Comparison of ENCODE assay signal across 9 cellular contexts in genomic region chr15:23690450-23690852, GRCh38. TPM values are rescaled to one million over a fixed set of nuclear protein-coding genes. Genes with fewer than 3 reads are reported as not detected.
DNase-seq lines count a peak whose midpoint lies in the region; ATAC-seq and TF ChIP-seq lines count a peak whose summit lies in the region.
"Had no signal": no experiment of that assay in that cellular context is flagged by ENCODE, and none has a peak within 500 bp of the region (broad histone marks: within the 10 kb centered on the region; RNA-seq: fewer than 3 reads in every experiment).

No MANE protein-coding gene starts in this region.

- peak overlapping the region; percentile 23; the same call in 1 of the 2 replicates for H3K9ac ChIP-seq in IMR-90 (ENCODE audit: low read depth, low read length)

- intact Hi-C loops in IMR-90 (cut with micrococcal nuclease) (no loop called here), left colon (cut with DNase I, micrococcal nuclease) (no loop called here), A673 (cut with micrococcal nuclease; ENCODE audit: unreplicated experiment) (no loop called here)

- no peak overlapping the region for H3K4me3 ChIP-seq in IMR-90 (ENCODE audit: insufficient read depth, low read depth, low read length)
- H3K4me3 ChIP-seq in skeletal muscle cell (ENCODE audit: low read depth, low read length): no peak overlapping the region
- no peak overlapping the region for H3K4me3 ChIP-seq in A673 (ENCODE audit: low read depth, low read length, poor library complexity, severe bottlenecking)

- H2AFZ ChIP-seq in IMR-90 (replicated peaks; ENCODE audit: low read length, poor library complexity): no peak overlapping the region

- H4K5ac ChIP-seq in IMR-90 (ENCODE audit: low read depth, low read length): peak overlapping the region; percentile 91; the same call in 1 of the 2 replicates

- H3K56ac ChIP-seq in IMR-90 (ENCODE audit: extremely low read depth, insufficient read depth, low read length): no peak overlapping the region

- no peaks in the 10 kb centered on the region for H3K36me3 ChIP-seq in IMR-90 (ENCODE audit: control insufficient read depth, insufficient read depth, low read length)
- no peaks in the 10 kb centered on the region for H3K36me3 ChIP-seq in A673 (ENCODE audit: insufficient read depth, low read length, poor library complexity, severe bottlenecking)

- H2BK15ac ChIP-seq in IMR-90 (ENCODE audit: low read depth, low read length): no peak overlapping the region

- peak overlapping the region in 1 of 2 experiments; percentile 47; a peak in 1 of 4 replicates for H4K8ac ChIP-seq in IMR-90 (ENCODE audit: low read depth in 2 of 2, low read length in 2 of 2)

- H2BK20ac ChIP-seq in IMR-90 (ENCODE audit: low read depth, low read length): no peak overlapping the region

- CTCF ChIA-PET in IMR-90 (lab: Yijun Ruan, JAX): no interaction called here
- CTCF ChIA-PET in HEK293T (lab: Yijun Ruan, JAX): no interaction called here
- CTCF ChIA-PET in A673 (lab: Charles Lee): no interaction called here

- 40% methylated on average over 2 of the region's 5 CpGs; no CpG with 5 or more reads in 1 of the 2 experiments for WGBS in IMR-90 (ENCODE audit: extremely low coverage in 2 of 2, insufficient read length in 1 of 2), 2 experiments

- H3K4me1 ChIP-seq in IMR-90 (ENCODE audit: control insufficient read depth, insufficient read depth, low read length) (peaks cover 3% of the 10 kb centered on the region; the same call in 1 of the 2 replicates), A673 (ENCODE audit: insufficient read depth, low read length, poor library complexity, severe bottlenecking) (no peaks in the 10 kb centered on the region)

- no peak overlapping the region for H3K4ac ChIP-seq in IMR-90 (ENCODE audit: low read depth, low read length)

- ATAC-seq in IMR-90 (ENCODE audit: low read depth): peak; percentile 61
- ATAC-seq in left colon: no peak

- no peak overlapping the region for H3K14ac ChIP-seq in IMR-90 (replicated peaks; ENCODE audit: low read depth, low read length)

- no peak for TF ChIP-seq POLR2A in IMR-90 (IDR thresholded peaks at IDR 0.05; ENCODE audit: low read depth, low read length)

- POLR2A ChIA-PET in IMR-90 (lab: Charles Lee; ENCODE audit: unreplicated experiment) (no interaction called here), HEK293T (lab: Yijun Ruan, JAX) (no interaction called here), A673 (lab: Charles Lee; ENCODE audit: low non-redundant PET) (no interaction called here)

- H2BK120ac ChIP-seq in IMR-90 (ENCODE audit: low read depth, low read length): no peak overlapping the region

- TF ChIP-seq CTCF in IMR-90 (conservative IDR thresholded peaks at IDR 0.05; ENCODE audit: low read depth, low read length) (no peak), A673 (conservative IDR thresholded peaks at IDR 0.05; ENCODE audit: low read depth, low read length) (no peak)

- H3K79me1 ChIP-seq in IMR-90 (ENCODE audit: low read depth in 1 of 2, low read length in 2 of 2): no peaks in the 10 kb centered on the region

- H2AK5ac ChIP-seq in IMR-90 (ENCODE audit: low read depth, low read length): no peak overlapping the region

- BruUV-seq in IMR-90 (replicated peaks; lab: Mats Ljungman, UMichigan): no TSS peak
- BruUV-seq in A673 (replicated peaks; lab: Mats Ljungman, UMichigan): no TSS peak

- no peak overlapping the region for H3K4me2 ChIP-seq in IMR-90 (ENCODE audit: low read depth, low read length)

- DNase-seq in IMR-90 (peak; percentile 61), caudate nucleus (lab: John Stamatoyannopoulos, UW) (peak in 52 of 61 donors; percentile 5 to 68 (median 28)), left colon (peak; percentile 17 to 45), skeletal muscle cell (ENCODE audit: low read depth) (peak; percentile 69), HEK293T (ENCODE audit: extremely low spot score) (no peak), A673 (ENCODE audit: low spot score) (no peak), NCI-H1048 (lab: John Stamatoyannopoulos, UW) (no peak), NCI-H748 treated with DMSO at 0.1 percent for 48 hours (lab: John Stamatoyannopoulos, UW) (no peak)
- DNase-seq: activated naive CD4-positive, alpha-beta T cell had no signal

- H4K20me1 ChIP-seq in IMR-90 (ENCODE audit: insufficient read depth, low read length): no peaks in the 10 kb centered on the region

- H2BK5ac ChIP-seq in IMR-90 (ENCODE audit: low read depth, low read length, poor library complexity, severe bottlenecking): no peak overlapping the region

- dilution Hi-C loops in IMR-90 (cut with HindIII; ENCODE audit: low sequenced_read_pairs, unreplicated experiment): no loop called here

- no peaks in the 10 kb centered on the region for H3K9me1 ChIP-seq in IMR-90 (ENCODE audit: insufficient read depth, low read length)

- H3K23ac ChIP-seq in IMR-90 (ENCODE audit: low read depth, low read length): no peak overlapping the region

- no peak overlapping the region for H3K18ac ChIP-seq in IMR-90 (ENCODE audit: low read depth, low read length)

- no peak for TF ChIP-seq RAD21 in IMR-90 (IDR thresholded peaks at IDR 0.05; ENCODE audit: low read length)

- no peak overlapping the region for H4K91ac ChIP-seq in IMR-90 (ENCODE audit: insufficient read depth, low read depth, low read length)

- no peak overlapping the region for H2AK9ac ChIP-seq in IMR-90 (replicated peaks; ENCODE audit: low read depth, low read length, poor library complexity)

- H3K27ac ChIP-seq in IMR-90 (ENCODE audit: insufficient read depth, low read length) (peak overlapping the region; percentile 90; the same call in 1 of the 2 replicates), caudate nucleus (ENCODE audit: low read depth, low read length) (no peak overlapping the region), A673 (ENCODE audit: low read depth, low read length, poor library complexity, severe bottlenecking) (no peak overlapping the region)

- no peaks in the 10 kb centered on the region for H3K9me3 ChIP-seq in IMR-90 (ENCODE audit: control insufficient read depth, insufficient read depth, low read length)
- peaks cover 50% of the 10 kb centered on the region for H3K9me3 ChIP-seq in A673 (ENCODE audit: low read depth, low read length, poor library complexity, severe bottlenecking)

- H3K27me3 ChIP-seq in IMR-90 (ENCODE audit: control insufficient read depth, insufficient read depth, low read length) (no peaks in the 10 kb centered on the region), A673 (replicated peaks; ENCODE audit: insufficient read depth, low read depth, low read length, poor library complexity) (no peaks in the 10 kb centered on the region)

- in situ Hi-C loops in IMR-90 (cut with MboI; ENCODE audit: low sequenced_read_pairs): no loop called here

TF ChIP-seq in IMR-90, 13 proteins besides CTCF, POLR2A, EP300 and RAD21:
- TF ChIP-seq CEBPB (IDR thresholded peaks at IDR 0.05; ENCODE audit: low read depth, low read length) (peak; percentile 64), FOS (IDR thresholded peaks at IDR 0.05; ENCODE audit: low read depth, low read length) (no peak)

TF ChIP-seq in HEK293T, 16 proteins besides CTCF, POLR2A, EP300 and RAD21:
- TF ChIP-seq LEF1 (IDR thresholded peaks at IDR 0.05; ENCODE audit: borderline replicate concordance) (no peak), ELF4 (IDR thresholded peaks at IDR 0.05) (no peak), SP1 (IDR thresholded peaks at IDR 0.05) (no peak), PKNOX1 (IDR thresholded peaks at IDR 0.05) (no peak), L3MBTL2 (conservative IDR thresholded peaks at IDR 0.05) (no peak)
TF ChIP-seq in HEK293T: peak in this region for 0.

RNA-seq across cellular contexts. Expression of gene NDN, which starts 3.3 kb away (rescaled TPM):
- total RNA-seq in IMR-90 (2012; rRNA removed) (40.1 and 50.3 TPM in 2 replicates), left colon (10 to 100 TPM; 14.7 to 21.4 TPM), A673 (2021) (not detected in 2 replicates)
- 72.4 and 87.6 TPM in 2 replicates for polyA plus RNA-seq in IMR-90 (2012; rRNA removed)
- 39.5 and 73.9 TPM in 2 replicates for polyA plus RNA-seq in IMR-90 (2012; cell fraction: cytosol; rRNA removed)
- 25.3 and 39.7 TPM in 2 replicates for polyA plus RNA-seq in IMR-90 (2012; cell fraction: nucleus; rRNA removed; ENCODE audit: low replicate concordance)

RNA-seq across cellular contexts. Expression of gene MAGEL2, which starts 42.8 kb away (rescaled TPM):
- total RNA-seq in IMR-90 (2012; rRNA removed): under 0.01 and 0.18 TPM in 2 replicates
- polyA plus RNA-seq in IMR-90 (2012; rRNA removed): 0.27 and 0.29 TPM in 2 replicates
- polyA plus RNA-seq in IMR-90 (2012; cell fraction: cytosol; rRNA removed): 0.18 and 0.31 TPM in 2 replicates
- 0.49 and 0.88 TPM in 2 replicates for polyA plus RNA-seq in IMR-90 (2012; cell fraction: nucleus; rRNA removed; ENCODE audit: low replicate concordance)
- total RNA-seq in left colon: under 1 TPM in 1 of 2 donors, not detected in 1; 0.06 TPM
- total RNA-seq in A673 (2021): not detected in 2 replicates

Comparison
In these comparisons a context has a peak if more than half of its experiments do, and no peak if none do; other contexts are left out.
1. DNase-seq: peak in IMR-90 (single experiment), caudate nucleus (52 of 61), left colon (2 of 2) and skeletal muscle cell (single experiment); none in HEK293T (single experiment), A673 (single experiment), NCI-H1048 (single experiment) and NCI-H748 treated with DMSO at 0.1 percent for 48 hours (single experiment).
2. RNA of gene NDN, which starts 3.3 kb away (total RNA-seq): 40.1 to 50.3 TPM in IMR-90 and 14.7 to 21.4 TPM in left colon; not detected in A673; every median in the first group is over 10 times any median in the second.